11 cellular contexts compared by ENCODE assay signal in the genomic region with DNA sequence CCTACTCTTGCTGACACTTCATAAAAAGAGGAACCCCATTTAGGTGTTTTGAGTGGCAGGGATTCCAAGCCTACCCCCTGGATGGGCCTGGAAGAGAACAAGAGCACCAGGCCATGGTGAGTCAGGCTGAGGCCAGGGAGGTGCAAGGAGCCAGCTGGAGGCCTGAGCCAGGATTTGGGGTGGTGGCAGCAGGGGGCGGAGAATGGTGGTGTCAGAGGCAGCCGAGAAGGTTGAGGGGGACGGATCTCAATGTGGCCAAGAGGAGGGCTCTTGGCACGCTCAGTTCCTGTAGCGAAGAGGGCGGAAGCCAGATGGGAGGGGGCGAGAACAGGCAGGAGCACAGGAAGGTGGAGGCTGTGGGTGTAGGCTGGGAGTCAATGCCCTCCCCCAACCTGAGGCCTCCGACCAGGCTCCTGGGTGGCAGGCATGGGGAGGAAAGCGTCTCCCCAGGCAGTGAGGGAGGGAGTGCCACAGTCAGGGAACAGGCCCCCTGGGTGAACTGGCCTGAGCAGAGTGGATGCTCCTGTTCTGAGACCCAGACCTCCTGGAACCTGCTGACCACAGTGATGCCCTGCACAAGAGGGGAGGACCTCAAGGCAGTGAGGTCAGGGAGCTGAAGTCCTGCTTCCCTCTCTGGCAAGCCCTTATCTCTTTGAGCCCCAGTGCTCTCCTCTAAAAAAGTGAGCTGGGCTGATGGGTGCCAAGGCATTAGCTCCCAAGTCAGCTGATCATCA. TPM values are rescaled to one million over a fixed set of nuclear protein-coding genes. Genes with fewer than 3 reads are reported as not detected.
A peak's percentile ranks its signal among the peaks of the same experiment; 100 is the strongest.
DNase-seq lines count a peak whose midpoint lies in the region; ATAC-seq lines count a peak whose summit lies in the region.
"Had no signal": no experiment of that assay in that cellular context is flagged by ENCODE, and none has a peak within 500 bp of the region (broad histone marks: within the 10 kb centered on the region; RNA-seq: fewer than 3 reads in every experiment).

No MANE protein-coding gene starts in this region.

- DNase-seq in NCI-H82 (lab: John Stamatoyannopoulos, UW) (peak; percentile 27), NCI-H82 treated with DMSO at 0.1 percent for 48 hours (lab: John Stamatoyannopoulos, UW; ENCODE audit: unreplicated experiment) (no peak), NCI-H146 (lab: John Stamatoyannopoulos, UW) (no peak)
- peak; percentile 80 for DNase-seq in activated CD4-positive, alpha-beta T cell treated with anti-CD3 and anti-CD28 coated beads, Interleukin-2, amount 10 ng/mL, durations not matched to agents 24 days and 14 days
- peak; percentile 27 for DNase-seq in stimulated activated CD4-positive, alpha-beta T cell treated with anti-CD3 and anti-CD28 coated beads, Interleukin-2, amount 100 ng/mL, for 4 hours (ENCODE audit: low read depth)
- DNase-seq: 8988T, midbrain, NCI-H345 had no signal

- no peaks in the 10 kb centered on the region for H3K9me3 Mint-ChIP-seq in activated CD4-positive, alpha-beta T cell treated with anti-CD3 and anti-CD28 coated beads, Interleukin-2, amount 10 ng/mL, durations not matched to agents 24 days and 14 days

- H3K36me3 Mint-ChIP-seq in activated CD4-positive, alpha-beta T cell treated with anti-CD3 and anti-CD28 coated beads, Interleukin-2, amount 10 ng/mL, durations not matched to agents 24 days and 14 days (ENCODE audit: low read depth): no peaks in the 10 kb centered on the region

- H3K4me3 Mint-ChIP-seq in activated CD4-positive, alpha-beta T cell treated with anti-CD3 and anti-CD28 coated beads, Interleukin-2, amount 10 ng/mL, durations not matched to agents 24 days and 14 days: peak overlapping the region; percentile 44

- ATAC-seq in HG03432 (IDR thresholded peaks at IDR 0.05; ENCODE audit: unreplicated experiment) (peak; percentile 47), GM21528 (IDR thresholded peaks at IDR 0.05; ENCODE audit: low FRiP score, unreplicated experiment) (no peak), GM21723 (IDR thresholded peaks at IDR 0.05; ENCODE audit: unreplicated experiment) (no peak)

- peaks cover 41% of the 10 kb centered on the region for H3K27me3 Mint-ChIP-seq in activated CD4-positive, alpha-beta T cell treated with anti-CD3 and anti-CD28 coated beads, Interleukin-2, amount 10 ng/mL, durations not matched to agents 24 days and 14 days

- intact Hi-C loops in activated CD4-positive, alpha-beta T cell treated with anti-CD3 and anti-CD28 coated beads, Interleukin-2, amount 10 ng/mL, durations not matched to agents 24 days and 14 days (cut with micrococcal nuclease): no loop called here

- H3K4me1 Mint-ChIP-seq in activated CD4-positive, alpha-beta T cell treated with anti-CD3 and anti-CD28 coated beads, Interleukin-2, amount 10 ng/mL, durations not matched to agents 24 days and 14 days: peaks cover 16% of the 10 kb centered on the region

- peak overlapping the region; percentile 70 for H3K27ac Mint-ChIP-seq in activated CD4-positive, alpha-beta T cell treated with anti-CD3 and anti-CD28 coated beads, Interleukin-2, amount 10 ng/mL, durations not matched to agents 24 days and 14 days

RNA-seq across cellular contexts. Expression of a gene that starts 13.9 kb away (rescaled TPM):
- total RNA-seq in activated CD4-positive, alpha-beta T cell treated with anti-CD3 and anti-CD28 coated beads, Interleukin-2, amount 10 ng/mL, durations not matched to agents 24 days and 14 days: 0.23 and 0.26 TPM in 2 replicates

RNA-seq across cellular contexts. Expression of a gene that starts 41.3 kb away (rescaled TPM):
- 35.3 and 35.8 TPM in 2 replicates for total RNA-seq in activated CD4-positive, alpha-beta T cell treated with anti-CD3 and anti-CD28 coated beads, Interleukin-2, amount 10 ng/mL, durations not matched to agents 24 days and 14 days

RNA-seq across cellular contexts. Expression of a gene that starts 47.3 kb away (rescaled TPM):
- total RNA-seq in activated CD4-positive, alpha-beta T cell treated with anti-CD3 and anti-CD28 coated beads, Interleukin-2, amount 10 ng/mL, durations not matched to agents 24 days and 14 days: 255 and 261 TPM in 2 replicates

RNA-seq across cellular contexts. Expression of a gene that starts 56.4 kb away (rescaled TPM):
- 108 and 112 TPM in 2 replicates for total RNA-seq in activated CD4-positive, alpha-beta T cell treated with anti-CD3 and anti-CD28 coated beads, Interleukin-2, amount 10 ng/mL, durations not matched to agents 24 days and 14 days

Comparison
In these comparisons a context has a peak if more than half of its experiments do, and no peak if none do; other contexts are left out.
1. DNase-seq: peak in NCI-H82 (single experiment), activated CD4-positive, alpha-beta T cell treated with anti-CD3 and anti-CD28 coated beads, Interleukin-2, amount 10 ng/mL, durations not matched to agents 24 days and 14 days (single experiment) and stimulated activated CD4-positive, alpha-beta T cell treated with anti-CD3 and anti-CD28 coated beads, Interleukin-2, amount 100 ng/mL, for 4 hours (single experiment); none in NCI-H82 treated with DMSO at 0.1 percent for 48 hours (single experiment) and NCI-H146 (single experiment).